ENCODE assay signal across 9 cellular contexts in the genomic region with DNA sequence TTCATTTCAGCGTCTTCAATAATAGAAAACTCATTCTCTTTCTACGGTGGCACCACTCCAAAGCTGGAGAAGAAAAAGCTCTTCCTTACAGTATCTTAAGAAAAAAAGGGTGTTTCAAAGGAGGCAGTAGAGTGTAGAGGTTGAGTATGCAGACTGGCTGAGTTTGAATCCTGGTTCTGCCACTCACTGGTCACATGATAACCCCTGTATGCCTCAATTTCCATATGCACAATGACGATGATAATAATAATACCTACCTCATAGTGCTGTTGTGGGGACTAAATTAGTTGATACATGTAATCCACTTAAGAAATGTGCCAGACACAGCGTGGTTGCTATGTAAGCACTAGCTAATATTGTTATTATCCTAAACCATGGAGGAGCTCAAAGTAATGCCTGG. TPM values are rescaled to one million over a fixed set of nuclear protein-coding genes. Genes with fewer than 3 reads are reported as not detected.
DNase-seq lines count a peak whose midpoint lies in the region; ATAC-seq and TF ChIP-seq lines count a peak whose summit lies in the region.
"Had no signal": no experiment of that assay in that cellular context is flagged by ENCODE, and none has a peak within 500 bp of the region (broad histone marks: within the 10 kb centered on the region; RNA-seq: fewer than 3 reads in every experiment).

No MANE protein-coding gene starts in this region.

- peak overlapping the region; percentile 96 for H3K4me3 Mint-ChIP-seq in MCF 10A (ENCODE audit: unreplicated experiment)
- peak overlapping the region; percentile 98 for H3K4me3 Mint-ChIP-seq in natural killer cell treated with Interleukin-12 subunit alpha and Interleukin-12 subunit beta and Interleukin-15 and Interleukin-18, amount 100 ng/mL, for 72 hours

- peak overlapping the region; percentile 46 for H3K27ac Mint-ChIP-seq in MCF 10A (ENCODE audit: low read depth, unreplicated experiment)
- peak overlapping the region; percentile 95 to 96 for H3K27ac Mint-ChIP-seq in natural killer cell treated with Interleukin-12 subunit alpha and Interleukin-12 subunit beta and Interleukin-15 and Interleukin-18, amount 100 ng/mL, for 72 hours

- H3K4me3 ChIP-seq in ACC112 (ENCODE audit: low read depth, low read length) = peak overlapping the region; percentile 98
- H3K4me3 ChIP-seq in HL-60 (replicated peaks; ENCODE audit: insufficient read depth, low read length) = peak overlapping the region; percentile 62
- no peak overlapping the region; the same call in 1 of the 2 replicates for H3K4me3 ChIP-seq in MG63

- H3K36me3 Mint-ChIP-seq in MCF 10A (ENCODE audit: insufficient read depth, unreplicated experiment) = peaks cover 7% of the 10 kb centered on the region
- H3K36me3 Mint-ChIP-seq in natural killer cell treated with Interleukin-12 subunit alpha and Interleukin-12 subunit beta and Interleukin-15 and Interleukin-18, amount 100 ng/mL, for 72 hours = peaks cover 6% of the 10 kb centered on the region

- H3K27ac ChIP-seq in ACC112 (ENCODE audit: low read depth, low read length) (no peak overlapping the region), HL-60 (replicated peaks) (peak overlapping the region; percentile 100), foreskin keratinocyte (no peak overlapping the region)

- H3K27me3 ChIP-seq in ACC112 (ENCODE audit: insufficient read depth, low read length) = no peaks in the 10 kb centered on the region
- no peaks in the 10 kb centered on the region for H3K27me3 ChIP-seq in HL-60 (ENCODE audit: insufficient read depth, poor library complexity, severe bottlenecking)
- H3K27me3 ChIP-seq in MG63 = no peaks in the 10 kb centered on the region
- no peaks in the 10 kb centered on the region for H3K27me3 ChIP-seq in foreskin keratinocyte

- H3K9me3 Mint-ChIP-seq in MCF 10A (ENCODE audit: unreplicated experiment) = no peaks in the 10 kb centered on the region
- H3K9me3 Mint-ChIP-seq in natural killer cell treated with Interleukin-12 subunit alpha and Interleukin-12 subunit beta and Interleukin-15 and Interleukin-18, amount 100 ng/mL, for 72 hours = no peaks in the 10 kb centered on the region

- ATAC-seq in natural killer cell treated with Interleukin-12 subunit alpha and Interleukin-12 subunit beta and Interleukin-15 and Interleukin-18, amount 100 ng/mL, for 72 hours = no peak
- ATAC-seq in foreskin keratinocyte = no peak

- CTCF ChIA-PET in MCF 10A (lab: Yijun Ruan, JAX) = interaction anchor here (0.8 to 2.3 kb wide), 3 partner anchors 21 to 87 kb away, joined by 3 to 8 read pairs (median 5); no protein-coding TSS in a partner anchor

- no TSS peak for BruUV-seq in MCF 10A (replicated peaks; lab: Mats Ljungman, UMichigan)

- peaks cover 95% of the 10 kb centered on the region for H3K79me2 ChIP-seq in ACC112 (ENCODE audit: control insufficient read depth, insufficient read depth, low read length, unreplicated experiment)

- peaks cover 26% of the 10 kb centered on the region for H3K4me1 ChIP-seq in ACC112 (ENCODE audit: control insufficient read depth, insufficient read depth, low read length, unreplicated experiment)
- peaks cover 12% of the 10 kb centered on the region for H3K4me1 ChIP-seq in foreskin keratinocyte

- no peaks in the 10 kb centered on the region for H3K9me3 ChIP-seq in MG63

- POLR2A ChIA-PET in MCF 10A (lab: Yijun Ruan, JAX) = interaction anchor here (0.6 to 5.4 kb wide), 7 partner anchors 8 to 535 kb away, joined by 3 to 95 read pairs (median 4); no protein-coding TSS in a partner anchor

- TF ChIP-seq CTCF in HL-60 (IDR thresholded peaks at IDR 0.05; ENCODE audit: insufficient read depth, low read length) (no peak), MCF 10A (IDR thresholded peaks at IDR 0.05; ENCODE audit: unreplicated experiment) (no peak), foreskin keratinocyte (conservative IDR thresholded peaks at IDR 0.05) (no peak)

- H3K36me3 ChIP-seq in ACC112 (ENCODE audit: insufficient read depth, low read length) = no peaks in the 10 kb centered on the region
- peaks cover 13% of the 10 kb centered on the region for H3K36me3 ChIP-seq in MG63

- H3K27me3 Mint-ChIP-seq in MCF 10A (ENCODE audit: insufficient read depth, unreplicated experiment) = no peaks in the 10 kb centered on the region
- no peaks in the 10 kb centered on the region for H3K27me3 Mint-ChIP-seq in natural killer cell treated with Interleukin-12 subunit alpha and Interleukin-12 subunit beta and Interleukin-15 and Interleukin-18, amount 100 ng/mL, for 72 hours

- no peak overlapping the region for H2AFZ ChIP-seq in ACC112 (ENCODE audit: low read length, unreplicated experiment)

- intact Hi-C loops in MCF 10A (cut with micrococcal nuclease) = loop anchor here (2.0 to 5.0 kb wide), 2 partner anchors 21 to 34 kb away; no protein-coding TSS in a partner anchor

- no peak for DNase-seq in HL-60 (ENCODE audit: low read depth in 1 of 2, low spot score in 1 of 2)
- no peak for DNase-seq in MCF 10A (ENCODE audit: unreplicated experiment)
- DNase-seq in natural killer cell treated with Interleukin-12 subunit alpha and Interleukin-12 subunit beta and Interleukin-15 and Interleukin-18, amount 100 ng/mL, for 72 hours (ENCODE audit: low spot score) = no peak
- no peak for DNase-seq in MG63
- no peak for DNase-seq in foreskin keratinocyte
- DNase-seq in stimulated activated CD4-positive, alpha-beta T cell treated with anti-CD3 and anti-CD28 coated beads, Interleukin-15, amount 100 ng/mL, for 24 hours = no peak
- DNase-seq in SIG-M5 treated with dmso at 0.1 percent for 504 hours (lab: John Stamatoyannopoulos, UW; ENCODE audit: unreplicated experiment) = no peak
- DNase-seq: DMS53 had no signal

- peaks cover 42% of the 10 kb centered on the region for H3K4me1 Mint-ChIP-seq in MCF 10A (ENCODE audit: insufficient read depth, unreplicated experiment)
- peaks cover 51% of the 10 kb centered on the region in 2 donors for H3K4me1 Mint-ChIP-seq in natural killer cell treated with Interleukin-12 subunit alpha and Interleukin-12 subunit beta and Interleukin-15 and Interleukin-18, amount 100 ng/mL, for 72 hours (ENCODE audit: low read depth in 2 of 2)

RNA-seq across cellular contexts. Expression of a gene that starts 4.5 kb away (rescaled TPM):
- 150 and 159 TPM in 2 replicates for total RNA-seq in MCF 10A (2022)
- total RNA-seq in natural killer cell treated with Interleukin-12 subunit alpha and Interleukin-12 subunit beta and Interleukin-15 and Interleukin-18, amount 100 ng/mL, for 72 hours = 100 to 1,000 TPM; 208 to 278 TPM
- 44.3 and 47.5 TPM in 2 replicates for total RNA-seq in MG63 (2014; rRNA removed; shearing (Covaris generic); ENCODE audit: low replicate concordance)
- total RNA-seq in foreskin keratinocyte = 104 and 145 TPM in 2 replicates
- polyA plus RNA-seq in foreskin keratinocyte = 150 and 179 TPM in 2 replicates
